In genomic region chr10:988667-989545, GRCh38 we compare ENCODE assay signal across 8 cellular contexts. TPM values are rescaled to one million over a fixed set of nuclear protein-coding genes. Genes with fewer than 3 reads are reported as not detected.
DNase-seq lines count a peak whose midpoint lies in the region; ATAC-seq and TF ChIP-seq lines count a peak whose summit lies in the region.

No MANE protein-coding gene starts in this region.

- peak overlapping the region; percentile 92 for H3K9ac ChIP-seq in neuronal stem cell (ENCODE audit: low read depth, low read length, poor library complexity)

- TF ChIP-seq CTCF in BJ (IDR thresholded peaks at IDR 0.05; ENCODE audit: insufficient read depth, low read depth, low read length) = no peak
- no peak for TF ChIP-seq CTCF in epithelial cell of proximal tubule (conservative IDR thresholded peaks at IDR 0.05; ENCODE audit: low read depth, low read length)

- H4K8ac ChIP-seq in neuronal stem cell (ENCODE audit: low read depth, low read length) = no peak overlapping the region

- H3K4ac ChIP-seq in neuronal stem cell (ENCODE audit: low read length) = no peak overlapping the region

- H3K4me3 ChIP-seq in BJ (ENCODE audit: low read depth, low read length) (peak overlapping the region; percentile 90), SJCRH30 (peak overlapping the region; percentile 71), epithelial cell of proximal tubule (ENCODE audit: low read depth, low read length) (peak overlapping the region; percentile 99), neuronal stem cell (ENCODE audit: low read length in 2 of 2) (peak overlapping the region; percentile 92 to 99)

- ATAC-seq in GM21447 (IDR thresholded peaks at IDR 0.05; ENCODE audit: unreplicated experiment) (peak; percentile 11), GM21723 (IDR thresholded peaks at IDR 0.05; ENCODE audit: unreplicated experiment) (no peak)

- no peak overlapping the region for H2BK120ac ChIP-seq in neuronal stem cell (ENCODE audit: low read depth, low read length)

- peaks cover 5% of the 10 kb centered on the region for H3K79me1 ChIP-seq in neuronal stem cell (ENCODE audit: low read depth, low read length)

- no peaks in the 10 kb centered on the region for H3K27me3 ChIP-seq in BJ (ENCODE audit: control insufficient read depth, insufficient read depth, low read length)
- H3K27me3 ChIP-seq in SJCRH30 = no peaks in the 10 kb centered on the region
- no peaks in the 10 kb centered on the region for H3K27me3 ChIP-seq in neuronal stem cell (ENCODE audit: control insufficient read depth in 3 of 3, insufficient read depth in 3 of 3, low read depth in 1 of 3, low read length in 3 of 3)

- no peak overlapping the region for H2BK12ac ChIP-seq in neuronal stem cell (ENCODE audit: low read length)

- WGBS in neuronal stem cell (ENCODE audit: extremely low coverage in 2 of 2, insufficient read length in 2 of 2, insufficient replicate concordance in 1 of 2), 2 donors = no CpG with 5 or more reads among the region's 42 CpGs

- peaks cover 3% of the 10 kb centered on the region; the same call in 1 of the 2 replicates for H3K4me1 ChIP-seq in SJCRH30
- peaks cover 7 to 12% of the 10 kb centered on the region in 2 donors for H3K4me1 ChIP-seq in neuronal stem cell (ENCODE audit: control insufficient read depth in 2 of 2, insufficient read depth in 1 of 2, low read depth in 1 of 2, low read length in 2 of 2)

- H4K91ac ChIP-seq in neuronal stem cell (ENCODE audit: low read depth, low read length, poor library complexity) = no peak overlapping the region

- peak overlapping the region; percentile 18 for H2BK15ac ChIP-seq in neuronal stem cell (ENCODE audit: low read length)

- POLR2A ChIA-PET in BJ (lab: Charles Lee) = interaction anchor here (1.1 kb wide), 1 partner anchor 57 kb away, joined by 3 read pairs; the partner anchor contains the start of gene LARP4B

- CTCF ChIA-PET in BJ (lab: Yijun Ruan, JAX) = interaction anchor here (1.3 kb wide), 1 partner anchor 61 kb away, joined by 3 read pairs; no protein-coding TSS in a partner anchor

- intact Hi-C loops in posterior cingulate gyrus (cut with DNase I) = loop anchor here (2.0 kb wide), 2 partner anchors 56 to 68 kb away; partner anchors contain the start of gene WDR37

- peak overlapping the region; percentile 88 for H2AFZ ChIP-seq in neuronal stem cell (ENCODE audit: low read length)

- no peak for DNase-seq in BJ (ENCODE audit: low read depth)
- no peak for DNase-seq in SJCRH30
- DNase-seq in epithelial cell of proximal tubule (ENCODE audit: low read depth) = no peak
- DNase-seq in neuronal stem cell (ENCODE audit: low spot score) = peak; percentile 11
- no peak for DNase-seq in pons (ENCODE audit: low spot score)
- no peak for DNase-seq in posterior cingulate gyrus

- peak overlapping the region; percentile 71 for H3K27ac ChIP-seq in SJCRH30
- no peak overlapping the region for H3K27ac ChIP-seq in neuronal stem cell (replicated peaks; ENCODE audit: low read length)

- no peak overlapping the region for H3K14ac ChIP-seq in neuronal stem cell (ENCODE audit: low read length)

- H2AK5ac ChIP-seq in neuronal stem cell (ENCODE audit: low read depth, low read length) = no peak overlapping the region

- H3K36me3 ChIP-seq in BJ (ENCODE audit: control insufficient read depth, insufficient read depth, low read length) = peaks cover 6% of the 10 kb centered on the region
- peaks cover 8% of the 10 kb centered on the region for H3K36me3 ChIP-seq in SJCRH30
- H3K36me3 ChIP-seq in neuronal stem cell (replicated peaks in 1 of 2; ENCODE audit: control insufficient read depth in 2 of 2, insufficient read depth in 2 of 2, low read length in 2 of 2) = peaks cover 8 to 38% of the 10 kb centered on the region in 2 donors

- no peak overlapping the region for H2BK5ac ChIP-seq in neuronal stem cell (ENCODE audit: low read length)

- peak overlapping the region; percentile 51 for H3K4me2 ChIP-seq in neuronal stem cell (ENCODE audit: insufficient read depth, low read length, poor library complexity, severe bottlenecking)

- H3K9me3 ChIP-seq in SJCRH30 (replicated peaks) (no peaks in the 10 kb centered on the region), neuronal stem cell (replicated peaks in 1 of 2; ENCODE audit: control insufficient read depth in 2 of 2, insufficient read depth in 1 of 2, low read depth in 1 of 2, low read length in 2 of 2) (no peaks in the 10 kb centered on the region)

- peak overlapping the region; percentile 89 for H3K18ac ChIP-seq in neuronal stem cell (ENCODE audit: low read length)

- peak overlapping the region; percentile 86 for H3K23ac ChIP-seq in neuronal stem cell (ENCODE audit: low read depth, low read length, poor library complexity)

RNA-seq across cellular contexts. Expression of gene GTPBP4, which starts 0.7 kb away (rescaled TPM):
- 17.3 and 27.3 TPM in 2 replicates for polyA plus RNA-seq in BJ (2011; rRNA removed)
- 17.0 and 21.0 TPM in 2 replicates for polyA minus RNA-seq in BJ (2011; rRNA and poly(A)+ RNA removed)
- total RNA-seq in SJCRH30 (2014; rRNA removed; shearing (Covaris generic)) = 52.3 and 58.5 TPM in 2 replicates
- 57.9 and 66.5 TPM in 2 replicates for total RNA-seq in epithelial cell of proximal tubule
- polyA plus RNA-seq in neuronal stem cell (2013, experiment 1 of 2) = 29.3 TPM
- 27.7 TPM for polyA plus RNA-seq in neuronal stem cell (2013, experiment 2 of 2)

RNA-seq across cellular contexts. Expression of gene IDI2, which starts 36.8 kb away (rescaled TPM):
- not detected in 2 replicates for polyA plus RNA-seq in BJ (2011; rRNA removed)
- polyA minus RNA-seq in BJ (2011; rRNA and poly(A)+ RNA removed) = not detected in 2 replicates
- total RNA-seq in SJCRH30 (2014; rRNA removed; shearing (Covaris generic)) = not detected in 2 replicates
- not detected in 2 replicates for total RNA-seq in epithelial cell of proximal tubule
- 0.03 TPM for polyA plus RNA-seq in neuronal stem cell (2013, experiment 1 of 2)
- not detected for polyA plus RNA-seq in neuronal stem cell (2013, experiment 2 of 2)

RNA-seq across cellular contexts. Expression of gene LARP4B, which starts 57.4 kb away (rescaled TPM):
- polyA plus RNA-seq in BJ (2011; rRNA removed) = 37.0 and 38.4 TPM in 2 replicates
- 62.6 and 69.1 TPM in 2 replicates for polyA minus RNA-seq in BJ (2011; rRNA and poly(A)+ RNA removed)
- 29.1 and 29.4 TPM in 2 replicates for total RNA-seq in SJCRH30 (2014; rRNA removed; shearing (Covaris generic))
- total RNA-seq in epithelial cell of proximal tubule = 50.6 and 58.4 TPM in 2 replicates
- 17.6 TPM for polyA plus RNA-seq in neuronal stem cell (2013, experiment 1 of 2)
- 18.1 TPM for polyA plus RNA-seq in neuronal stem cell (2013, experiment 2 of 2)
